In genomic region chr15:78944669-78945407, GRCh38 we compare ENCODE assay signal across 8 cellular contexts. TPM values are rescaled to one million over a fixed set of nuclear protein-coding genes. Genes with fewer than 3 reads are reported as not detected.
A peak's percentile ranks its signal among the peaks of the same experiment; 100 is the strongest.
DNase-seq lines count a peak whose midpoint lies in the region; ATAC-seq and TF ChIP-seq lines count a peak whose summit lies in the region.

Gene CTSH (minus strand): TSS chr15:78945046. CDS start chr15:78944981, 65 bp downstream.

- peak; percentile 54 for ATAC-seq in GM21786 (IDR thresholded peaks at IDR 0.05; ENCODE audit: unreplicated experiment)

- H3K79me2 ChIP-seq in DOHH2 (ENCODE audit: control insufficient read depth, low read length) (peaks cover 44% of the 10 kb centered on the region), hepatocyte (peaks cover 9% of the 10 kb centered on the region)

- H3K27ac ChIP-seq in DOHH2 (ENCODE audit: low read depth, low read length) (peak within 1 kb of the TSS; percentile 97), hepatocyte (peak within 1 kb of the TSS; percentile 94), vagina (peak within 1 kb of the TSS; percentile 68)

- H3K4me1 ChIP-seq in DOHH2 (ENCODE audit: control insufficient read depth, low read length): peaks cover 36% of the 10 kb centered on the region
- H3K4me1 ChIP-seq in hepatocyte (ENCODE audit: insufficient read depth): peaks cover 8% of the 10 kb centered on the region
- H3K4me1 ChIP-seq in vagina: peaks cover 20% of the 10 kb centered on the region

- 1% methylated on average over 34 of the region's 71 CpGs for WGBS in hepatocyte (ENCODE audit: low lambda C conversion rate, missing lambda C conversion rate)

- H3K36me3 ChIP-seq in DOHH2 (ENCODE audit: control insufficient read depth, low read length): peaks cover 38% of the 10 kb centered on the region
- no peaks in the 10 kb centered on the region for H3K36me3 ChIP-seq in hepatocyte (replicated peaks; ENCODE audit: insufficient read depth, low read depth)
- H3K36me3 ChIP-seq in vagina: no peaks in the 10 kb centered on the region

- peak within 1 kb of the TSS; percentile 96 for H3K4me2 ChIP-seq in DOHH2 (ENCODE audit: low read length)
- peak within 1 kb of the TSS; percentile 97 for H3K4me2 ChIP-seq in hepatocyte

- H3K27me3 ChIP-seq in DOHH2 (ENCODE audit: control insufficient read depth, low read length) (no peaks in the 10 kb centered on the region; the same call in 1 of the 2 replicates), hepatocyte (no peaks in the 10 kb centered on the region), vagina (no peaks in the 10 kb centered on the region)

- TF ChIP-seq CTCF in DOHH2 (IDR thresholded peaks at IDR 0.05; ENCODE audit: low read depth, low read length, poor library complexity, severe bottlenecking) (no peak), hepatocyte (IDR thresholded peaks at IDR 0.05; ENCODE audit: poor library complexity) (no peak), vagina (IDR thresholded peaks at IDR 0.05) (no peak)

- intact Hi-C loops in vagina (cut with DNase I): no loop called here

- H3K4me3 ChIP-seq in DOHH2 (ENCODE audit: low read length): peak within 1 kb of the TSS; percentile 99
- H3K4me3 ChIP-seq in hepatocyte: peak within 1 kb of the TSS; percentile 76
- H3K4me3 ChIP-seq in vagina: peak within 1 kb of the TSS; percentile 56 to 94

- H3K9me3 ChIP-seq in DOHH2 (ENCODE audit: control insufficient read depth, insufficient read depth, low read length) (no peaks in the 10 kb centered on the region), hepatocyte (ENCODE audit: low read depth) (no peaks in the 10 kb centered on the region), vagina (no peaks in the 10 kb centered on the region)

- TF ChIP-seq POLR2A in vagina (IDR thresholded peaks at IDR 0.05): peak in 1 of 2 donors; percentile 52

- peak; percentile 93 for DNase-seq in LoVo (ENCODE audit: low spot score)
- peak; percentile 56 to 76 (median 69) for DNase-seq in T-helper 1 cell
- DNase-seq in amygdala (lab: John Stamatoyannopoulos, UW): peak in 41 of 56 donors; percentile 9 to 86 (median 49)
- DNase-seq in hepatocyte (ENCODE audit: low spot score): peak; percentile 95
- DNase-seq in retina: peak; percentile 79
- no peak for DNase-seq in vagina (ENCODE audit: extremely low spot score in 2 of 2)

- H3K9me2 ChIP-seq in DOHH2 (replicated peaks; ENCODE audit: control insufficient read depth, low read length) (no peaks in the 10 kb centered on the region), hepatocyte (replicated peaks; ENCODE audit: insufficient read depth) (no peaks in the 10 kb centered on the region)

- H4K20me1 ChIP-seq in DOHH2 (ENCODE audit: control insufficient read depth, insufficient read depth, low read depth, low read length) (no peaks in the 10 kb centered on the region), hepatocyte (ENCODE audit: insufficient read depth, poor library complexity, severe bottlenecking) (no peaks in the 10 kb centered on the region)

- peaks cover 23% of the 10 kb centered on the region for H3F3A ChIP-seq in DOHH2 (ENCODE audit: control insufficient read depth, insufficient read depth)

- H2AFZ ChIP-seq in hepatocyte: peak within 1 kb of the TSS; percentile 85

RNA-seq across cellular contexts. Expression of gene CTSH, which starts in this region (rescaled TPM):
- total RNA-seq in hepatocyte: 610 and 637 TPM in 2 replicates
- 521 and 544 TPM in 2 replicates for polyA plus RNA-seq in hepatocyte
- total RNA-seq in vagina: 110 TPM

Comparison
In these comparisons a context has a peak if more than half of its experiments do, and no peak if none do; other contexts are left out.
1. DNase-seq: peak in LoVo (single experiment), T-helper 1 cell (5 of 5), amygdala (41 of 56), hepatocyte (single experiment) and retina (single experiment); none in vagina (0 of 2).
2. Peak in every context shown above with its lines, with median percentiles within 50 percentile points of each other: H3K27ac ChIP-seq and H3K4me3 ChIP-seq.